In genomic region chr16:86877835-86878234, GRCh38 we compare ENCODE assay signal across 20 cellular contexts.
DNase-seq lines count a peak whose midpoint lies in the region; ATAC-seq and TF ChIP-seq lines count a peak whose summit lies in the region.
"Had no signal": no experiment of that assay in that cellular context is flagged by ENCODE, and none has a peak within 500 bp of the region (broad histone marks: within the 10 kb centered on the region; RNA-seq: fewer than 3 reads in every experiment).

No MANE protein-coding gene starts in this region.

- H2BK5ac ChIP-seq in IMR-90 (ENCODE audit: low read depth, low read length, poor library complexity, severe bottlenecking): no peak overlapping the region

- no peak overlapping the region for H2AFZ ChIP-seq in IMR-90 (replicated peaks; ENCODE audit: low read length, poor library complexity)

- H4K5ac ChIP-seq in IMR-90 (ENCODE audit: low read depth, low read length): no peak overlapping the region

- no peaks in the 10 kb centered on the region for H3K36me3 ChIP-seq in right atrium auricular region
- no peaks in the 10 kb centered on the region for H3K36me3 ChIP-seq in IMR-90 (ENCODE audit: control insufficient read depth, insufficient read depth, low read length)
- H3K36me3 ChIP-seq: BE2C; BLaER1 treated with 17β-estradiol and CSF1 and Interleukin-3, amounts not matched to agents 10 nM and 100 nM; HAP-1 had no signal

- H2BK15ac ChIP-seq in IMR-90 (ENCODE audit: low read depth, low read length): 0 out of 3 replicates have a peak overlapping the region, but pooled peaks have one; percentile 80

- ATAC-seq in IMR-90 (ENCODE audit: low read depth) (no peak), HG02938 (IDR thresholded peaks at IDR 0.05; ENCODE audit: unreplicated experiment) (no peak)

- no peak for TF ChIP-seq POLR2A in IMR-90 (IDR thresholded peaks at IDR 0.05; ENCODE audit: low read depth, low read length)

- no peak overlapping the region for H3K4ac ChIP-seq in IMR-90 (ENCODE audit: low read depth, low read length)

- no peak overlapping the region for H2AK5ac ChIP-seq in IMR-90 (ENCODE audit: low read depth, low read length)

- no peak overlapping the region for H4K91ac ChIP-seq in IMR-90 (ENCODE audit: insufficient read depth, low read depth, low read length)

- H3K79me1 ChIP-seq in IMR-90 (ENCODE audit: low read depth in 1 of 2, low read length in 2 of 2): no peaks in the 10 kb centered on the region

- DNase-seq in cardiac septum (ENCODE audit: low spot score) (peak; percentile 12), right atrium auricular region (ENCODE audit: low spot score) (no peak), IMR-90 (no peak), endothelial cell (ENCODE audit: low spot score) (no peak), nephron progenitor cell (no peak), NCI-H82 treated with DMSO at 0.1 percent for 48 hours (lab: John Stamatoyannopoulos, UW; ENCODE audit: unreplicated experiment) (no peak), NCI-H187 treated with DMSO at 0.1 percent for 48 hours (lab: John Stamatoyannopoulos, UW) (no peak)
- DNase-seq: BE2C; Calu3; CD4-positive, alpha-beta memory T cell; COR-L47; DMS53; DMS79 treated with DMSO at 0.1 percent for 48 hours; GF-D8; GOT3 had no signal

- no peaks in the 10 kb centered on the region for H3K9me3 Mint-ChIP-seq in endothelial cell (ENCODE audit: unreplicated experiment)
- H3K9me3 Mint-ChIP-seq in nephron progenitor cell: peaks cover 26% of the 10 kb centered on the region

- intact Hi-C loops in cardiac septum (cut with DNase I) (no loop called here), IMR-90 (cut with micrococcal nuclease) (no loop called here)

- in situ Hi-C loops in IMR-90 (cut with MboI; ENCODE audit: low sequenced_read_pairs): no loop called here

- no peak overlapping the region for H3K56ac ChIP-seq in IMR-90 (ENCODE audit: extremely low read depth, insufficient read depth, low read length)

- peak overlapping the region; percentile 37 for H3K27ac Mint-ChIP-seq in endothelial cell (ENCODE audit: unreplicated experiment)
- peak overlapping the region; percentile 79 for H3K27ac Mint-ChIP-seq in nephron progenitor cell
- H3K27ac Mint-ChIP-seq: CD14-positive monocyte; CD4-positive, alpha-beta memory T cell had no signal

- H3K14ac ChIP-seq in IMR-90 (replicated peaks; ENCODE audit: low read depth, low read length): no peak overlapping the region; the same call in 1 of the 2 replicates

- no peak overlapping the region for H3K27ac ChIP-seq in right atrium auricular region
- H3K27ac ChIP-seq in IMR-90 (ENCODE audit: insufficient read depth, low read length): no peak overlapping the region
- H3K27ac ChIP-seq: 22Rv1; BLaER1 treated with 17β-estradiol and CSF1 and Interleukin-3, amounts not matched to agents 10 nM and 100 nM had no signal

- H2BK20ac ChIP-seq in IMR-90 (ENCODE audit: low read depth, low read length): no peak overlapping the region

- no peaks in the 10 kb centered on the region for H3K36me3 Mint-ChIP-seq in endothelial cell (ENCODE audit: low read depth, unreplicated experiment)
- H3K36me3 Mint-ChIP-seq in nephron progenitor cell (ENCODE audit: low read depth): peaks cover 8% of the 10 kb centered on the region
- H3K36me3 Mint-ChIP-seq: CD14-positive monocyte; CD4-positive, alpha-beta memory T cell had no signal

- no peak overlapping the region for H3K23ac ChIP-seq in IMR-90 (ENCODE audit: low read depth, low read length)

- H2AK9ac ChIP-seq in IMR-90 (replicated peaks; ENCODE audit: low read depth, low read length, poor library complexity): no peak overlapping the region

- H4K8ac ChIP-seq in IMR-90 (ENCODE audit: low read depth in 2 of 2, low read length in 2 of 2): no peak overlapping the region

- no peak overlapping the region for H3K4me2 ChIP-seq in IMR-90 (ENCODE audit: low read depth, low read length)
- H3K4me2 ChIP-seq: BLaER1 treated with 17β-estradiol and CSF1 and Interleukin-3, amounts not matched to agents 10 nM and 100 nM had no signal

- H3K27me3 Mint-ChIP-seq in endothelial cell (ENCODE audit: unreplicated experiment) (peaks cover 9% of the 10 kb centered on the region), nephron progenitor cell (ENCODE audit: low read depth, poor library complexity) (peaks cover 68% of the 10 kb centered on the region)

- no peak for TF ChIP-seq RAD21 in IMR-90 (IDR thresholded peaks at IDR 0.05; ENCODE audit: low read length)

- H3K4me3 ChIP-seq in right atrium auricular region (no peak overlapping the region), IMR-90 (ENCODE audit: insufficient read depth, low read depth, low read length) (no peak overlapping the region)
- H3K4me3 ChIP-seq: BLaER1 treated with 17β-estradiol and CSF1 and Interleukin-3, amounts not matched to agents 10 nM and 100 nM; HAP-1 had no signal

- dilution Hi-C loops in IMR-90 (cut with HindIII; ENCODE audit: low sequenced_read_pairs, unreplicated experiment): no loop called here

- H3K4me1 Mint-ChIP-seq in endothelial cell (ENCODE audit: unreplicated experiment) (peaks cover 16% of the 10 kb centered on the region), nephron progenitor cell (peaks cover 54% of the 10 kb centered on the region)
- H3K4me1 Mint-ChIP-seq: CD14-positive monocyte had no signal

- CTCF ChIA-PET in IMR-90 (lab: Yijun Ruan, JAX): no interaction called here

- no peak overlapping the region for H2BK120ac ChIP-seq in IMR-90 (ENCODE audit: low read depth, low read length)

- no peak overlapping the region for H3K18ac ChIP-seq in IMR-90 (ENCODE audit: low read depth, low read length)

- H4K20me1 ChIP-seq in IMR-90 (ENCODE audit: insufficient read depth, low read length): no peaks in the 10 kb centered on the region
- H4K20me1 ChIP-seq: BLaER1 treated with 17β-estradiol and CSF1 and Interleukin-3, amounts not matched to agents 10 nM and 100 nM had no signal

- BruUV-seq in IMR-90 (replicated peaks; lab: Mats Ljungman, UMichigan): no TSS peak

- WGBS in IMR-90 (ENCODE audit: extremely low coverage in 2 of 2, insufficient read length in 1 of 2), 2 experiments: no CpG with 5 or more reads among the region's 2 CpGs

- no peak overlapping the region for H3K9ac ChIP-seq in IMR-90 (ENCODE audit: low read depth, low read length)
- H3K9ac ChIP-seq: BLaER1 treated with 17β-estradiol and CSF1 and Interleukin-3, amounts not matched to agents 10 nM and 100 nM had no signal

- H3K4me1 ChIP-seq in right atrium auricular region (peaks cover 0 to 4% of the 10 kb centered on the region in 2 donors), IMR-90 (ENCODE audit: control insufficient read depth, insufficient read depth, low read length) (peaks cover 3% of the 10 kb centered on the region)
- H3K4me1 ChIP-seq: BE2C, HAP-1 had no signal

- H3K27me3 ChIP-seq in right atrium auricular region: no peaks in the 10 kb centered on the region
- H3K27me3 ChIP-seq in IMR-90 (ENCODE audit: control insufficient read depth, insufficient read depth, low read length): peaks cover 11% of the 10 kb centered on the region

- H3K9me3 ChIP-seq in right atrium auricular region (peaks cover 0 to 5% of the 10 kb centered on the region in 2 donors), IMR-90 (ENCODE audit: control insufficient read depth, insufficient read depth, low read length) (peaks cover 9% of the 10 kb centered on the region)
- H3K9me3 ChIP-seq: BE2C, HAP-1 had no signal

- no peak overlapping the region for H3K4me3 Mint-ChIP-seq in endothelial cell (ENCODE audit: unreplicated experiment)
- peak overlapping the region; percentile 8 for H3K4me3 Mint-ChIP-seq in nephron progenitor cell

- H3K9me1 ChIP-seq in IMR-90 (ENCODE audit: insufficient read depth, low read length): no peaks in the 10 kb centered on the region

- TF ChIP-seq CTCF in right atrium auricular region (IDR thresholded peaks at IDR 0.05) (no peak), IMR-90 (conservative IDR thresholded peaks at IDR 0.05; ENCODE audit: low read depth, low read length) (no peak), endothelial cell (IDR thresholded peaks at IDR 0.05; ENCODE audit: unreplicated experiment) (no peak), nephron progenitor cell (IDR thresholded peaks at IDR 0.05) (no peak)

- POLR2A ChIA-PET in IMR-90 (lab: Charles Lee; ENCODE audit: unreplicated experiment): no interaction called here

TF ChIP-seq in IMR-90, 13 proteins besides CTCF, POLR2A, EP300 and RAD21:
- TF ChIP-seq USF2 (IDR thresholded peaks at IDR 0.05; ENCODE audit: low read depth, low read length) (no peak), BHLHE40 (IDR thresholded peaks at IDR 0.05; ENCODE audit: low read depth, low read length) (no peak), RCOR1 (IDR thresholded peaks at IDR 0.05; ENCODE audit: insufficient replicate concordance, low read length) (no peak), RFX5 (IDR thresholded peaks at IDR 0.05; ENCODE audit: low read depth, low read length) (no peak), MAZ (IDR thresholded peaks at IDR 0.05; ENCODE audit: borderline replicate concordance, low read depth, low read length) (no peak), SMC3 (IDR thresholded peaks at IDR 0.05; ENCODE audit: low read depth, low read length) (no peak), CEBPB (IDR thresholded peaks at IDR 0.05; ENCODE audit: low read depth, low read length) (no peak), CHD1 (IDR thresholded peaks at IDR 0.05; ENCODE audit: low read depth, low read length) (no peak), MAFK (IDR thresholded peaks at IDR 0.05; ENCODE audit: low read depth, low read length) (no peak), FOS (IDR thresholded peaks at IDR 0.05; ENCODE audit: low read depth, low read length) (no peak)
